1 cellular context compared by ENCODE assay signal in genomic region chr11:130636672-130637463, GRCh38.
TF ChIP-seq lines count a peak whose summit lies in the region.

No MANE protein-coding gene starts in this region.

TF ChIP-seq in HEK293, 187 proteins besides CTCF, POLR2A, EP300 and RAD21 (continued from another document and continues in another):
- TF ChIP-seq ZNF148 (tag by site-specific recombination; IDR thresholded peaks at IDR 0.05; ENCODE audit: borderline replicate concordance) (no peak), GLIS1 (tag by site-specific recombination; IDR thresholded peaks at IDR 0.05) (peak; percentile 81), KLF1 (tag by site-specific recombination; IDR thresholded peaks at IDR 0.05) (no peak), ZNF707 (tag by site-specific recombination; IDR thresholded peaks at IDR 0.05) (no peak), ZIC2 (tag by site-specific recombination; IDR thresholded peaks at IDR 0.05) (no peak), ZNF112 (tag by site-specific recombination; IDR thresholded peaks at IDR 0.05) (no peak), SP3 (tag by site-specific recombination; IDR thresholded peaks at IDR 0.05) (no peak), ZNF146 (tag by site-specific recombination; IDR thresholded peaks at IDR 0.05) (peak; percentile 21; the same call in 1 of the 2 replicates), ZBTB49 (tag by site-specific recombination; IDR thresholded peaks at IDR 0.05; ENCODE audit: low read depth) (no peak), ZNF404 (tag by site-specific recombination; IDR thresholded peaks at IDR 0.05) (no peak), GFI1B (tag by site-specific recombination; IDR thresholded peaks at IDR 0.05) (no peak), ZNF76 (tag by site-specific recombination; IDR thresholded peaks at IDR 0.05; ENCODE audit: borderline replicate concordance, low read depth) (no peak), ZNF311 (tag by site-specific recombination; IDR thresholded peaks at IDR 0.05; ENCODE audit: borderline replicate concordance) (no peak), ZNF510 (tag by site-specific recombination; IDR thresholded peaks at IDR 0.05; ENCODE audit: insufficient replicate concordance) (no peak), FEZF1 (tag by site-specific recombination; IDR thresholded peaks at IDR 0.05) (peak; percentile 18), SP7 (tag by site-specific recombination; IDR thresholded peaks at IDR 0.05) (peak; percentile 72), ZNF639 (tag by site-specific recombination; IDR thresholded peaks at IDR 0.05) (peak; percentile 68; the same call in 1 of the 2 replicates), ZNF48 (tag by site-specific recombination; IDR thresholded peaks at IDR 0.05) (no peak), ZNF184 (tag by site-specific recombination; IDR thresholded peaks at IDR 0.05) (peak; percentile 47; the same call in 1 of the 2 replicates), ZNF354C (tag by site-specific recombination; IDR thresholded peaks at IDR 0.05; ENCODE audit: borderline replicate concordance, low read depth) (no peak), ZNF221 (tag by site-specific recombination; IDR thresholded peaks at IDR 0.05; ENCODE audit: borderline replicate concordance) (no peak), ZNF23 (tag by site-specific recombination; IDR thresholded peaks at IDR 0.05; ENCODE audit: borderline replicate concordance) (no peak), ZNF248 (tag by site-specific recombination; IDR thresholded peaks at IDR 0.05) (no peak), ZNF843 (tag by site-specific recombination; IDR thresholded peaks at IDR 0.05) (0 out of 2 replicates have a peak, but pooled peaks have one; percentile 49), ZNF169 (tag by site-specific recombination; IDR thresholded peaks at IDR 0.05) (no peak), ZNF776 (tag by site-specific recombination; IDR thresholded peaks at IDR 0.05; ENCODE audit: borderline replicate concordance) (no peak), ZNF394 (tag by site-specific recombination; IDR thresholded peaks at IDR 0.05; ENCODE audit: borderline replicate concordance) (no peak), GLIS2 (tag by site-specific recombination; IDR thresholded peaks at IDR 0.05) (no peak), INSM2 (tag by site-specific recombination; IDR thresholded peaks at IDR 0.05) (peak; percentile 90), ZNF585B (tag by site-specific recombination; IDR thresholded peaks at IDR 0.05) (no peak), KLF17 (tag by site-specific recombination; IDR thresholded peaks at IDR 0.05) (no peak)
- TF ChIP-seq, protein P1, sequence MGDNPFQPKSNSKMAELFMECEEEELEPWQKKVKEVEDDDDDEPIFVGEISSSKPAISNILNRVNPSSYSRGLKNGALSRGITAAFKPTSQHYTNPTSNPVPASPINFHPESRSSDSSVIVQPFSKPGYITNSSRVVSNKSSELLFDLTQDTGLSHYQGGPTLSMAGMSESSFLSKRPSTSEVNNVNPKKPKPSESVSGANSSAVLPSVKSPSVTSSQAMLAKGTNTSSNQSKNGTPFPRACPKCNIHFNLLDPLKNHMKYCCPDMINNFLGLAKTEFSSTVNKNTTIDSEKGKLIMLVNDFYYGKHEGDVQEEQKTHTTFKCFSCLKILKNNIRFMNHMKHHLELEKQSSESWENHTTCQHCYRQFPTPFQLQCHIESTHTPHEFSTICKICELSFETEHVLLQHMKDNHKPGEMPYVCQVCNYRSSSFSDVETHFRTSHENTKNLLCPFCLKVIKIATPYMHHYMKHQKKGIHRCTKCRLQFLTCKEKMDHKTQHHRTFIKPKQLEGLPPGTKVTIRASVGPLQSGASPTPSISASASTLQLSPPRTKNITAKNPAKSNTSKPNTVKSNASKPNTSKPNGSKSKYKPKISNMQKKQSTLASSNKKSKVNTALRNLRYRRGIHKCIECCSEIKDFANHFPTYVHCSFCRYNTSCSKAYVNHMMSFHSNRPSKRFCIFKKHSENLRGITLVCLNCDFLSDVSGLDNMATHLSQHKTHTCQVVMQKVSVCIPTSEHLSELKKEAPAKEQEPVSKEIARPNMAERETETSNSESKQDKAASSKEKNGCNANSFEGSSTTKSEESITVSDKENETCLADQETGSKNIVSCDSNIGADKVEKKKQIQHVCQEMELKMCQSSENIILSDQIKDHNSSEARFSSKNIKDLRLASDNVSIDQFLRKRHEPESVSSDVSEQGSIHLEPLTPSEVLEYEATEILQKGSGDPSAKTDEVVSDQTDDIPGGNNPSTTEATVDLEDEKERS (tag by site-specific recombination; IDR thresholded peaks at IDR 0.05), result no peak
- TF ChIP-seq, protein P2, sequence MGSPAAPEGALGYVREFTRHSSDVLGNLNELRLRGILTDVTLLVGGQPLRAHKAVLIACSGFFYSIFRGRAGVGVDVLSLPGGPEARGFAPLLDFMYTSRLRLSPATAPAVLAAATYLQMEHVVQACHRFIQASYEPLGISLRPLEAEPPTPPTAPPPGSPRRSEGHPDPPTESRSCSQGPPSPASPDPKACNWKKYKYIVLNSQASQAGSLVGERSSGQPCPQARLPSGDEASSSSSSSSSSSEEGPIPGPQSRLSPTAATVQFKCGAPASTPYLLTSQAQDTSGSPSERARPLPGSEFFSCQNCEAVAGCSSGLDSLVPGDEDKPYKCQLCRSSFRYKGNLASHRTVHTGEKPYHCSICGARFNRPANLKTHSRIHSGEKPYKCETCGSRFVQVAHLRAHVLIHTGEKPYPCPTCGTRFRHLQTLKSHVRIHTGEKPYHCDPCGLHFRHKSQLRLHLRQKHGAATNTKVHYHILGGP (tag by site-specific recombination; IDR thresholded peaks at IDR 0.05), result peak; percentile 20; the same call in 1 of the 2 replicates
- TF ChIP-seq, protein P3, sequence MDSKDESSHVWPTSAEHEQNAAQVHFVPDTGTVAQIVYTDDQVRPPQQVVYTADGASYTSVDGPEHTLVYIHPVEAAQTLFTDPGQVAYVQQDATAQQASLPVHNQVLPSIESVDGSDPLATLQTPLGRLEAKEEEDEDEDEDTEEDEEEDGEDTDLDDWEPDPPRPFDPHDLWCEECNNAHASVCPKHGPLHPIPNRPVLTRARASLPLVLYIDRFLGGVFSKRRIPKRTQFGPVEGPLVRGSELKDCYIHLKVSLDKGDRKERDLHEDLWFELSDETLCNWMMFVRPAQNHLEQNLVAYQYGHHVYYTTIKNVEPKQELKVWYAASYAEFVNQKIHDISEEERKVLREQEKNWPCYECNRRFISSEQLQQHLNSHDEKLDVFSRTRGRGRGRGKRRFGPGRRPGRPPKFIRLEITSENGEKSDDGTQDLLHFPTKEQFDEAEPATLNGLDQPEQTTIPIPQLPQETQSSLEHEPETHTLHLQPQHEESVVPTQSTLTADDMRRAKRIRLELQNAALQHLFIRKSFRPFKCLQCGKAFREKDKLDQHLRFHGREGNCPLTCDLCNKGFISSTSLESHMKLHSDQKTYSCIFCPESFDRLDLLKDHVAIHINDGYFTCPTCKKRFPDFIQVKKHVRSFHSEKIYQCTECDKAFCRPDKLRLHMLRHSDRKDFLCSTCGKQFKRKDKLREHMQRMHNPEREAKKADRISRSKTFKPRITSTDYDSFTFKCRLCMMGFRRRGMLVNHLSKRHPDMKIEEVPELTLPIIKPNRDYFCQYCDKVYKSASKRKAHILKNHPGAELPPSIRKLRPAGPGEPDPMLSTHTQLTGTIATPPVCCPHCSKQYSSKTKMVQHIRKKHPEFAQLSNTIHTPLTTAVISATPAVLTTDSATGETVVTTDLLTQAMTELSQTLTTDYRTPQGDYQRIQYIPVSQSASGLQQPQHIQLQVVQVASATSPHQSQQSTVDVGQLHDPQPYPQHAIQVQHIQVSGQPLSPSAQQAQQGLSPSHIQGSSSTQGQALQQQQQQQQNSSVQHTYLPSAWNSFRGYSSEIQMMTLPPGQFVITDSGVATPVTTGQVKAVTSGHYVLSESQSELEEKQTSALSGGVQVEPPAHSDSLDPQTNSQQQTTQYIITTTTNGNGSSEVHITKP (tag by site-specific recombination; IDR thresholded peaks at IDR 0.05), result peak; percentile 60; the same call in 1 of the 2 replicates
- TF ChIP-seq, protein P4, sequence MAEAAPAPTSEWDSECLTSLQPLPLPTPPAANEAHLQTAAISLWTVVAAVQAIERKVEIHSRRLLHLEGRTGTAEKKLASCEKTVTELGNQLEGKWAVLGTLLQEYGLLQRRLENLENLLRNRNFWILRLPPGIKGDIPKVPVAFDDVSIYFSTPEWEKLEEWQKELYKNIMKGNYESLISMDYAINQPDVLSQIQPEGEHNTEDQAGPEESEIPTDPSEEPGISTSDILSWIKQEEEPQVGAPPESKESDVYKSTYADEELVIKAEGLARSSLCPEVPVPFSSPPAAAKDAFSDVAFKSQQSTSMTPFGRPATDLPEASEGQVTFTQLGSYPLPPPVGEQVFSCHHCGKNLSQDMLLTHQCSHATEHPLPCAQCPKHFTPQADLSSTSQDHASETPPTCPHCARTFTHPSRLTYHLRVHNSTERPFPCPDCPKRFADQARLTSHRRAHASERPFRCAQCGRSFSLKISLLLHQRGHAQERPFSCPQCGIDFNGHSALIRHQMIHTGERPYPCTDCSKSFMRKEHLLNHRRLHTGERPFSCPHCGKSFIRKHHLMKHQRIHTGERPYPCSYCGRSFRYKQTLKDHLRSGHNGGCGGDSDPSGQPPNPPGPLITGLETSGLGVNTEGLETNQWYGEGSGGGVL (tag by site-specific recombination; IDR thresholded peaks at IDR 0.05), result peak; percentile 54; the same call in 1 of the 2 replicates
- TF ChIP-seq, protein P5, sequence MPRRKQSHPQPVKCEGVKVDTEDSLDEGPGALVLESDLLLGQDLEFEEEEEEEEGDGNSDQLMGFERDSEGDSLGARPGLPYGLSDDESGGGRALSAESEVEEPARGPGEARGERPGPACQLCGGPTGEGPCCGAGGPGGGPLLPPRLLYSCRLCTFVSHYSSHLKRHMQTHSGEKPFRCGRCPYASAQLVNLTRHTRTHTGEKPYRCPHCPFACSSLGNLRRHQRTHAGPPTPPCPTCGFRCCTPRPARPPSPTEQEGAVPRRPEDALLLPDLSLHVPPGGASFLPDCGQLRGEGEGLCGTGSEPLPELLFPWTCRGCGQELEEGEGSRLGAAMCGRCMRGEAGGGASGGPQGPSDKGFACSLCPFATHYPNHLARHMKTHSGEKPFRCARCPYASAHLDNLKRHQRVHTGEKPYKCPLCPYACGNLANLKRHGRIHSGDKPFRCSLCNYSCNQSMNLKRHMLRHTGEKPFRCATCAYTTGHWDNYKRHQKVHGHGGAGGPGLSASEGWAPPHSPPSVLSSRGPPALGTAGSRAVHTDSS (tag by site-specific recombination; IDR thresholded peaks at IDR 0.05), result no peak
